Comparison of ENCODE assay signal across 1 cellular context in the genomic region with DNA sequence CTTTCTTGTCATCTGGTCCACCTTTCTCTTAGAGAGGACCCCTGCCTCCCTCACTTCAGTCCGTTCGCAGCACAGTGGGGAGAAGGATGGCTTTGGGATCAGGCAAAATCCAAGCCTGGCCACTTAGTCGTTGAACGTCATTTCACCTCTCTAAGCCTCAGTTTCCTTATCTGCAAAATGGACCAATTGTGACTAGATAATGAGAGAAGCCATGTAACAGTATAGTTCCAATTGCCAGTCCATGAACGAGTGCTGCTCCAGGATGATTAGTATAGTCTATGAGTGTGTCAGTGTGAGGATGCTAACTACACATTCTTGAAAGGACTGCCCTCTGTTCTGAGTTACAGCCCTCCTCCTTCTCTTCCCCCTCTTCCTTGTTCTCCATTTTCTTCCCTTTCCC.
TF ChIP-seq lines count a peak whose summit lies in the region.

No MANE protein-coding gene starts in this region.

TF ChIP-seq in HepG2, 621 proteins besides CTCF, POLR2A, EP300 and RAD21:
- TF ChIP-seq, protein P1, sequence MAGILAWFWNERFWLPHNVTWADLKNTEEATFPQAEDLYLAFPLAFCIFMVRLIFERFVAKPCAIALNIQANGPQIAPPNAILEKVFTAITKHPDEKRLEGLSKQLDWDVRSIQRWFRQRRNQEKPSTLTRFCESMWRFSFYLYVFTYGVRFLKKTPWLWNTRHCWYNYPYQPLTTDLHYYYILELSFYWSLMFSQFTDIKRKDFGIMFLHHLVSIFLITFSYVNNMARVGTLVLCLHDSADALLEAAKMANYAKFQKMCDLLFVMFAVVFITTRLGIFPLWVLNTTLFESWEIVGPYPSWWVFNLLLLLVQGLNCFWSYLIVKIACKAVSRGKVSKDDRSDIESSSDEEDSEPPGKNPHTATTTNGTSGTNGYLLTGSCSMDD (CRISPR knock-in tag; IDR thresholded peaks at IDR 0.05), result no peak
- TF ChIP-seq, protein P2, sequence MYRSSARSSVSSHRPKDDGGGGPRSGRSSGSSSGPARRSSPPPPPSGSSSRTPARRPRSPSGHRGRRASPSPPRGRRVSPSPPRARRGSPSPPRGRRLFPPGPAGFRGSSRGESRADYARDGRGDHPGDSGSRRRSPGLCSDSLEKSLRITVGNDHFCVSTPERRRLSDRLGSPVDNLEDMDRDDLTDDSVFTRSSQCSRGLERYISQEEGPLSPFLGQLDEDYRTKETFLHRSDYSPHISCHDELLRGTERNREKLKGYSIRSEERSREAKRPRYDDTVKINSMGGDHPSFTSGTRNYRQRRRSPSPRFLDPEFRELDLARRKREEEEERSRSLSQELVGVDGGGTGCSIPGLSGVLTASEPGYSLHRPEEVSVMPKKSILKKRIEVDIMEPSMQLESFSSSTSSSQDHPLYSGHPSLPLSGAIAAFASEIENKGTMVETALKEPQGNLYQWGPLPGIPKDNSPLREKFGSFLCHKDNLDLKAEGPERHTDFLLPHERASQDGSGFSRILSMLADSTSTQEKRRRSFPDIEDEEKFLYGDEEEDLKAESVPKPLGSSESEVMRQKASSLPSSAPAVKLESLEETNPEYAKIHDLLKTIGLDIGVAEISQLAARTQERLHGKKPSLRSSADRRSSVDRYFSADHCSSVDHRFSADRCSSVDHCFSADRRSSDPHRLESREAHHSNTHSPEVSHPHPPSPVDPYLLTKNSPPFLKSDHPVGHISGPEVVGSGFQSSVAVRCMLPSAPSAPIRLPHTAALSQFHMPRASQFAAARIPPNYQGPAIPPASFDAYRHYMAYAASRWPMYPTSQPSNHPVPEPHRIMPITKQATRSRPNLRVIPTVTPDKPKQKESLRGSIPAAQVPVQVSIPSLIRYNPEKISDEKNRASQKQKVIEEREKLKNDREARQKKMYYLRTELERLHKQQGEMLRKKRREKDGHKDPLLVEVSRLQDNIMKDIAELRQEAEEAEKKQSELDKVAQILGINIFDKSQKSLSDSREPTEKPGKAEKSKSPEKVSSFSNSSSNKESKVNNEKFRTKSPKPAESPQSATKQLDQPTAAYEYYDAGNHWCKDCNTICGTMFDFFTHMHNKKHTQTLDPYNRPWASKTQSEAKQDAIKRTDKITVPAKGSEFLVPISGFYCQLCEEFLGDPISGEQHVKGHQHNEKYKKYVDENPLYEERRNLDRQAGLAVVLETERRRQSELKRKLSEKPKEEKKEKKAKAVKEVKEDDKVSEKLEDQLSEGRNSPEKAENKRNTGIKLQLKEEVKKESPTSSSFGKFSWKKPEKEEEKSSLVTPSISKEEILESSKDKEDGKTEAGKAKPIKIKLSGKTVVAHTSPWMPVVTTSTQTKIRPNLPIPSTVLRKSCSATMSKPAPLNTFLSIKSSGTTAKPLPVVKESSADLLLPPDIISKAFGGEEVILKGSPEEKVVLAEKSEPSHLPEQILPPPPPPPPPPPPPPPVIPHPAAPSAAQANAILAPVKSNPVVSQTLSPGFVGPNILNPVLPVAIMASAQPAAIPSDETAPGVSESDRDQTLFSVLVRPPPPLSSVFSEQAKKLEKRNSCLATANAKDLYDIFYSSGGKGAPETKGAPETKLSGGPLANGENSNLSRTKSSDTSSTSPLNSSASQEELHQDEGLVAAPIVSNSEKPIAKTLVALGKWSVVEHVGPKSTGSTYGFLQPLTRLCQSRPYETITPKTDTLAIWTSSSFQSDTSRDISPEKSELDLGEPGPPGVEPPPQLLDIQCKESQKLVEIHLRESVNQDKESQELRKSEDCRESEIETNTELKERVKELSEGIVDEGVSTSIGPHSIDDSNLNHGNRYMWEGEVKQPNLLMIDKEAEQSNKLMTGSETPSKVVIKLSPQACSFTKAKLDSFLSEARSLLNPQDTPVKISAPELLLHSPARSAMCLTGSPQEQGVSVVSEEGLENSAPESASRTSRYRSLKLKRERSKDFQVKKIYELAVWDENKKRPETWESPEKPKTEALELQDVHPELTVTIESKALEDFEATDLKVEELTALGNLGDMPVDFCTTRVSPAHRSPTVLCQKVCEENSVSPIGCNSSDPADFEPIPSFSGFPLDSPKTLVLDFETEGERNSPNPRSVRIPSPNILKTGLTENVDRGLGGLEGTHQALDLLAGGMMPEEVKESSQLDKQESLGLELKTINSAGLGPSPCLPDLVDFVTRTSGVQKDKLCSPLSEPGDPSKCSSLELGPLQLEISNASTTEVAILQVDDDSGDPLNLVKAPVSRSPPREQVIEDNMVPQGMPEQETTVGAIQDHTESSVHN (CRISPR knock-in tag; IDR thresholded peaks at IDR 0.05), result no peak
- peak; percentile 86 for TF ChIP-seq ZNF629 (CRISPR knock-in tag; conservative IDR thresholded peaks at IDR 0.05)
- TF ChIP-seq, protein P3, sequence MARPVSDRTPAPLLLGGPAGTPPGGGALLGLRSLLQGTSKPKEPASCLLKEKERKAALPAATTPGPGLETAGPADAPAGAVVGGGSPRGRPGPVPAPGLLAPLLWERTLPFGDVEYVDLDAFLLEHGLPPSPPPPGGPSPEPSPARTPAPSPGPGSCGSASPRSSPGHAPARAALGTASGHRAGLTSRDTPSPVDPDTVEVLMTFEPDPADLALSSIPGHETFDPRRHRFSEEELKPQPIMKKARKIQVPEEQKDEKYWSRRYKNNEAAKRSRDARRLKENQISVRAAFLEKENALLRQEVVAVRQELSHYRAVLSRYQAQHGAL (CRISPR knock-in tag; IDR thresholded peaks at IDR 0.05; ENCODE audit: not compliant biosample characterization), result no peak
- no peak for TF ChIP-seq LCORL (IDR thresholded peaks at IDR 0.05)
- no peak for TF ChIP-seq LCORL (CRISPR knock-in tag; IDR thresholded peaks at IDR 0.05)
- TF ChIP-seq, protein P4, sequence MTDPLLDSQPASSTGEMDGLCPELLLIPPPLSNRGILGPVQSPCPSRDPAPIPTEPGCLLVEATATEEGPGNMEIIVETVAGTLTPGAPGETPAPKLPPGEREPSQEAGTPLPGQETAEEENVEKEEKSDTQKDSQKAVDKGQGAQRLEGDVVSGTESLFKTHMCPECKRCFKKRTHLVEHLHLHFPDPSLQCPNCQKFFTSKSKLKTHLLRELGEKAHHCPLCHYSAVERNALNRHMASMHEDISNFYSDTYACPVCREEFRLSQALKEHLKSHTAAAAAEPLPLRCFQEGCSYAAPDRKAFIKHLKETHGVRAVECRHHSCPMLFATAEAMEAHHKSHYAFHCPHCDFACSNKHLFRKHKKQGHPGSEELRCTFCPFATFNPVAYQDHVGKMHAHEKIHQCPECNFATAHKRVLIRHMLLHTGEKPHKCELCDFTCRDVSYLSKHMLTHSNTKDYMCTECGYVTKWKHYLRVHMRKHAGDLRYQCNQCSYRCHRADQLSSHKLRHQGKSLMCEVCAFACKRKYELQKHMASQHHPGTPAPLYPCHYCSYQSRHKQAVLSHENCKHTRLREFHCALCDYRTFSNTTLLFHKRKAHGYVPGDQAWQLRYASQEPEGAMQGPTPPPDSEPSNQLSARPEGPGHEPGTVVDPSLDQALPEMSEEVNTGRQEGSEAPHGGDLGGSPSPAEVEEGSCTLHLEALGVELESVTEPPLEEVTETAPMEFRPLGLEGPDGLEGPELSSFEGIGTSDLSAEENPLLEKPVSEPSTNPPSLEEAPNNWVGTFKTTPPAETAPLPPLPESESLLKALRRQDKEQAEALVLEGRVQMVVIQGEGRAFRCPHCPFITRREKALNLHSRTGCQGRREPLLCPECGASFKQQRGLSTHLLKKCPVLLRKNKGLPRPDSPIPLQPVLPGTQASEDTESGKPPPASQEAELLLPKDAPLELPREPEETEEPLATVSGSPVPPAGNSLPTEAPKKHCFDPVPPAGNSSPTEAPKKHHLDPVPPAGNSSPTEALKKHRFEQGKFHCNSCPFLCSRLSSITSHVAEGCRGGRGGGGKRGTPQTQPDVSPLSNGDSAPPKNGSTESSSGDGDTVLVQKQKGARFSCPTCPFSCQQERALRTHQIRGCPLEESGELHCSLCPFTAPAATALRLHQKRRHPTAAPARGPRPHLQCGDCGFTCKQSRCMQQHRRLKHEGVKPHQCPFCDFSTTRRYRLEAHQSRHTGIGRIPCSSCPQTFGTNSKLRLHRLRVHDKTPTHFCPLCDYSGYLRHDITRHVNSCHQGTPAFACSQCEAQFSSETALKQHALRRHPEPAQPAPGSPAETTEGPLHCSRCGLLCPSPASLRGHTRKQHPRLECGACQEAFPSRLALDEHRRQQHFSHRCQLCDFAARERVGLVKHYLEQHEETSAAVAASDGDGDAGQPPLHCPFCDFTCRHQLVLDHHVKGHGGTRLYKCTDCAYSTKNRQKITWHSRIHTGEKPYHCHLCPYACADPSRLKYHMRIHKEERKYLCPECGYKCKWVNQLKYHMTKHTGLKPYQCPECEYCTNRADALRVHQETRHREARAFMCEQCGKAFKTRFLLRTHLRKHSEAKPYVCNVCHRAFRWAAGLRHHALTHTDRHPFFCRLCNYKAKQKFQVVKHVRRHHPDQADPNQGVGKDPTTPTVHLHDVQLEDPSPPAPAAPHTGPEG (CRISPR knock-in tag; IDR thresholded peaks at IDR 0.05), result no peak
- TF ChIP-seq ZMYM2 (CRISPR knock-in tag; IDR thresholded peaks at IDR 0.05), result 0 out of 2 replicates have a peak, but pooled peaks have one; percentile 30
- TF ChIP-seq REPIN1 (CRISPR knock-in tag; IDR thresholded peaks at IDR 0.05; ENCODE audit: borderline replicate concordance, low read depth), result no peak
